In genomic region chr6:117078624-117079023, GRCh38 we compare ENCODE assay signal across 15 cellular contexts.
DNase-seq lines count a peak whose midpoint lies in the region; ATAC-seq and TF ChIP-seq lines count a peak whose summit lies in the region.
"Had no signal": no experiment of that assay in that cellular context is flagged by ENCODE, and none has a peak within 500 bp of the region (broad histone marks: within the 10 kb centered on the region; RNA-seq: fewer than 3 reads in every experiment).

No MANE protein-coding gene starts in this region.

- H3K27ac ChIP-seq in transverse colon (peak overlapping the region in 2 of 4 donors; percentile 9 to 19), substantia nigra (ENCODE audit: low read depth, low read length, poor library complexity, severe bottlenecking) (no peak overlapping the region)
- H3K27ac ChIP-seq: C4-2B, RWPE1 had no signal

- DNase-seq in NCI-H2107 treated with DMSO at 0.1 percent for 48 hours (lab: John Stamatoyannopoulos, UW; ENCODE audit: unreplicated experiment): peak; percentile 21
- no peak for DNase-seq in NCI-H2107 (lab: John Stamatoyannopoulos, UW)
- DNase-seq in NCI-H1930 (lab: John Stamatoyannopoulos, UW): peak; percentile 27 to 29
- peak; percentile 54 for DNase-seq in NCI-H69 (lab: John Stamatoyannopoulos, UW)
- DNase-seq in transverse colon: peak; percentile 25
- DNase-seq in DMS114 treated with DMSO at 0.1 percent for 48 hours (lab: John Stamatoyannopoulos, UW; ENCODE audit: unreplicated experiment): no peak
- DNase-seq in substantia nigra (lab: John Stamatoyannopoulos, UW): no peak
- DNase-seq: GOT3, KBM-7, NCI-H1694, NCI-H226, SJCRH30 had no signal

- no peak overlapping the region for H3K4me3 ChIP-seq in transverse colon
- H3K4me3 ChIP-seq: SJCRH30 had no signal

- TF ChIP-seq CTCF in transverse colon (IDR thresholded peaks at IDR 0.05): no peak

- intact Hi-C loops in transverse colon (cut with DNase I; ENCODE audit: low total_unique reads): no loop called here

- H3K9me3 ChIP-seq in transverse colon: no peaks in the 10 kb centered on the region

- no peak for TF ChIP-seq EP300 in transverse colon (IDR thresholded peaks at IDR 0.05; ENCODE audit: low read depth)

- no peaks in the 10 kb centered on the region for H3K27me3 ChIP-seq in transverse colon
- H3K27me3 ChIP-seq: SJCRH30 had no signal

- H3K4me1 ChIP-seq in transverse colon: peaks cover 0 to 19% (median 7%) of the 10 kb centered on the region in 4 donors

- no peak for ATAC-seq in HG02678 (IDR thresholded peaks at IDR 0.05; ENCODE audit: unreplicated experiment)

- TF ChIP-seq POLR2A in transverse colon (IDR thresholded peaks at IDR 0.05): no peak

- H3K36me3 ChIP-seq in transverse colon: no peaks in the 10 kb centered on the region
- H3K36me3 ChIP-seq: SJCRH30 had no signal

- WGBS in transverse colon (ENCODE audit: low coverage in 1 of 2), 2 donors: 22 to 34% methylated on average over 2 of the region's 2 CpGs

- in situ Hi-C loops in transverse colon (cut with MboI; ENCODE audit: low pct_ligation_motif_present in 1 of 4, low pct_unique_long_range_greater_than_20kb in 1 of 4, low sequenced_read_pairs in 3 of 4): no loop called here

Comparison
In these comparisons a context has a peak if more than half of its experiments do, and no peak if none do; other contexts are left out.
1. DNase-seq: peak in NCI-H2107 treated with DMSO at 0.1 percent for 48 hours (single experiment), NCI-H1930 (2 of 2), NCI-H69 (single experiment) and transverse colon (single experiment); none in NCI-H2107 (single experiment), DMS114 treated with DMSO at 0.1 percent for 48 hours (single experiment) and substantia nigra (0 of 49).